Comparison of ENCODE assay signal across 29 cellular contexts in the genomic region with DNA sequence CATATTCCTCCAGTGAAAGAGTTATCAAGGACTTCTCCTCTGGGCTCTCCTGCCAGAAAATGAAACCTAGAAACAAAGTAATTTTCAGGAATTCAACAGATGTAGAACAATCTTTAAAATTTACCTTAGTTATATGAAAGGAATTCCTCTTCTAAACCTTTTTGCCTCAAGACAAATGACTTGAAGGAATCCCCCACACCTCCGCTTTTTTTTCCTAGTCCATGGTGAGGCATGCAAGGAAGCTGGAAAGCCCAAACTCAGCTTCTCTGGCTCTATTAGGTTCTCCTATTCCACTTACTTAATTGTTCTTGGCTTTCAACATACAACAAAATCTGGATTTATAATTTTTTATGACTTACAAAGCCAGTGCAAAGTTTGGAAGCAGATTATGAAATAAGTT. TPM values are rescaled to one million over a fixed set of nuclear protein-coding genes. Genes with fewer than 3 reads are reported as not detected.
"Had no signal": no experiment of that assay in that cellular context is flagged by ENCODE, and none has a peak within 500 bp of the region (broad histone marks: within the 10 kb centered on the region; RNA-seq: fewer than 3 reads in every experiment).

No MANE protein-coding gene starts in this region.

- H3K27me3 ChIP-seq: adrenal gland, breast epithelium had no signal

- H3K4me3 ChIP-seq: adrenal gland, breast epithelium had no signal

- H3K9me3 ChIP-seq: adrenal gland, breast epithelium had no signal

- H3K4me1 ChIP-seq: adrenal gland, breast epithelium had no signal

- H3K27ac ChIP-seq: breast epithelium, WERI-Rb-1 had no signal

- ATAC-seq: activated CD4-positive, alpha-beta T cell treated with anti-CD3 and anti-CD28 coated beads for 36 hours; activated T-helper 17 cell treated with anti-CD3 and anti-CD28 coated beads, Interleukin-2, amount 50 U/mL, for 72 hours; Panc1; T-cell had no signal

- H3K36me3 ChIP-seq: adrenal gland, breast epithelium, WERI-Rb-1 had no signal

- DNase-seq: activated CD4-positive, alpha-beta memory T cell treated with anti-CD3 and anti-CD28 coated beads, Interleukin-2, amount 10 ng/mL, durations not matched to agents 7 days and 5 days; activated CD4-positive, alpha-beta T cell treated with anti-CD3 and anti-CD28 coated beads for 36 hours; activated CD4-positive, alpha-beta T cell treated with anti-CD3 and anti-CD28 coated beads, Interleukin-2, amount 50 U/mL, for 1 hour; activated gamma-delta T cell treated with Interleukin-2 at 50 U/mL for 16 hours; activated naive CD4-positive, alpha-beta T cell treated with anti-CD3 and anti-CD28 coated beads, Interleukin-2, amount 10 ng/mL, durations not matched to agents 7 days and 5 days; activated naive CD8-positive, alpha-beta T cell treated with anti-CD3 and anti-CD28 coated beads for 36 hours; activated T-cell treated with anti-CD3 and anti-CD28 coated beads for 4 hours; activated T-cell treated with anti-CD3 and anti-CD28 coated beads, Interleukin-2, amount 50 U/mL, for 48 hours; adrenal gland; anterior cingulate cortex; central memory CD4-positive, alpha-beta T cell; NCI-H1105 treated with DMSO at 0.1 percent for 48 hours; NCI-H1436 treated with DMSO at 0.1 percent for 48 hours; NCI-H187; NCI-H2081; NCI-H510A treated with DMSO at 0.1 percent for 48 hours; NCI-H69; NK-92 treated with Interleukin-12 subunit alpha and Interleukin-12 subunit beta, amount 100 ng/mL, for 24 hours; OCI-M1; RPMI8226; SHP77; T-cell; WERI-Rb-1 had no signal

RNA-seq across cellular contexts. Expression of gene C6, which starts 27.2 kb away (rescaled TPM):
- total RNA-seq: activated CD4-positive, alpha-beta memory T cell treated with anti-CD3 and anti-CD28 coated beads, Interleukin-2, amount 10 ng/mL, durations not matched to agents 7 days and 5 days; activated CD4-positive, alpha-beta T cell treated with anti-CD3 and anti-CD28 coated beads for 36 hours; activated CD8-positive, alpha-beta memory T cell treated with anti-CD3 and anti-CD28 coated beads for 36 hours; activated naive CD8-positive, alpha-beta T cell treated with anti-CD3 and anti-CD28 coated beads for 36 hours; activated T-helper 17 cell treated with anti-CD3 and anti-CD28 coated beads, Interleukin-2, amount 50 U/mL, for 72 hours; SK-MEL-5; T-helper 2 cell treated with Interferon-gamma antibody and Interleukin-4, amounts not matched to agents 100 ng/mL and 5 ng/mL, for 36 hours had no signal
